ENCODE assay signal across 1 cellular context in the genomic region with DNA sequence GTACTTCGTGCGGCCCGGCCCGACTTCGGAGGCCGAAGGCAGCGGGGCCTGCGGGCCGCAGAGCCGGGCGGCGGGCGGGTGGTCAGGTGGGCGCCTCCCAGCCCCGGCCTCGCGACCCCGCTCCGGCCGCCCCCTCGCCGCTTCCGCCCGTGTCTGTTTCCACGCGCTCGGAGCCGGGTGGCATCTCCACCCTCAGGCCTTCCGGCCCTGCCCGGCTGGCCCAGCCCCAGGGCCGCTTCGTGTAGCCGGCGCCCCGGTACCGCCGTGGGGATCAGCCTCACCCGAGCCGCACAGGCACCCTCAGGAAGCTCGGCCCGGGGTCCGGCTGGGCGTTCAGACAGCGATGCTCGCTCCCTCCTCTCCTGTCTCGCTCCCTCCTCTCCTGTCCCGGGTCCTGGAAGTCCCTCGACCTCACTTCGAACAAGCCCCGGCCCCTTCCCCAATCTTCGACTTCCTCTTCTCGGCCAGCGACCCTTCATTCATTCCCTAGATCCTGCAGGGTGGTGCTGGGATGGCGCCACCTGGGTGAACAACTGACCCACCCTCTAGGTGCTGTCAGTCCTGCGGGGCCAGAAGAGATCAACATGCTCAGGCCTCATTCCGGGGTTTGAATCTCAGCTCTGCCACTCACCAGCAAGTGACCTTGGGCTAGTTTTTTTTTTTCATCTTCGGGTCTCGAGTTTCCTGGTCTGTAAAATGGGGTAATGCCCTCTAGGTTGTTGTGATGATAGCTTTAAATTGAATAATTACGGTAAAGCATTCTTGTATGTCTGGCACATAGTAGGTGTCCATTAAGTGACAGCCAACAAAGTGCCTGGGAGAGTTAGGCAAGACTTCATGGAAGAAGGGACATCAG.
TF ChIP-seq lines count a peak whose summit lies in the region.

No MANE protein-coding gene starts in this region.

TF ChIP-seq in HepG2, 621 proteins besides CTCF, POLR2A, EP300 and RAD21 (continued from another document and continues in another):
- TF ChIP-seq TMF1 (CRISPR knock-in tag; IDR thresholded peaks at IDR 0.05; ENCODE audit: low read depth): 0 out of 2 replicates have a peak, but pooled peaks have one; percentile 31
- TF ChIP-seq FOXC1 (CRISPR knock-in tag; IDR thresholded peaks at IDR 0.05; ENCODE audit: borderline replicate concordance): peak; percentile 72; the same call in 1 of the 2 replicates
- no peak for TF ChIP-seq SMC3 (IDR thresholded peaks at IDR 0.05; ENCODE audit: low read length)
- no peak for TF ChIP-seq GATAD1 (CRISPR knock-in tag; IDR thresholded peaks at IDR 0.05)
- TF ChIP-seq ZNF431 (CRISPR knock-in tag; IDR thresholded peaks at IDR 0.05; ENCODE audit: borderline replicate concordance, low read depth): no peak
- TF ChIP-seq ZNF501 (CRISPR knock-in tag; IDR thresholded peaks at IDR 0.05): no peak; the same call in 1 of the 2 replicates
- TF ChIP-seq ZSCAN30 (CRISPR knock-in tag; IDR thresholded peaks at IDR 0.05): no peak
- no peak for TF ChIP-seq EZH2 (conservative IDR thresholded peaks at IDR 0.05; ENCODE audit: low read depth, low read length)
- no peak for TF ChIP-seq TOE1 (CRISPR knock-in tag; IDR thresholded peaks at IDR 0.05)
- TF ChIP-seq HOXA5 (CRISPR knock-in tag; IDR thresholded peaks at IDR 0.05): peak; percentile 77; the same call in 1 of the 2 replicates
- TF ChIP-seq, protein P1, sequence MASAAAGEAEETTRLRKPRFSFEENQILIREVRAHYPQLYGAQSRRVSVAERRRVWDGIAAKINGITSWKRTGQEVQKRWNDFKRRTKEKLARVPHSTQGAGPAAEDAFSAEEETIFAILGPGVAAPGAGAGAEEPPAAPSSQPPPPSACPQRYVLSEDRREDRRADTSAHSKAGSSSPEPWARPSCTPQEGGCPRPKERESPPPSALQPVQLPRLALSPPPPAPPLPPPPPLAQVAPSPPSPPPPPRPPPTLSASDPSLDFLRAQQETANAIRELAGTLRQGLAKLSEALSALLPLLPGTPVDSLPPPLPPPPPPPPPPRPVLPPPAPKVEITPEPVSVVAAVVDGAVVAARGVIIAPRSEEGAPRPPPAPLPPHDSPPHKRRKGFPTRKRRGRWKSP (CRISPR knock-in tag; IDR thresholded peaks at IDR 0.05): no peak; the same call in none of the 2 replicates
- TF ChIP-seq IRF2 (CRISPR knock-in tag; IDR thresholded peaks at IDR 0.05): no peak
- TF ChIP-seq HOXA3 (CRISPR knock-in tag; IDR thresholded peaks at IDR 0.05): no peak
- TF ChIP-seq TCF12 (IDR thresholded peaks at IDR 0.05): no peak
- TF ChIP-seq TCF12 (CRISPR knock-in tag; IDR thresholded peaks at IDR 0.05): 0 out of 2 replicates have a peak, but pooled peaks have one; percentile 12
- TF ChIP-seq, protein P2, sequence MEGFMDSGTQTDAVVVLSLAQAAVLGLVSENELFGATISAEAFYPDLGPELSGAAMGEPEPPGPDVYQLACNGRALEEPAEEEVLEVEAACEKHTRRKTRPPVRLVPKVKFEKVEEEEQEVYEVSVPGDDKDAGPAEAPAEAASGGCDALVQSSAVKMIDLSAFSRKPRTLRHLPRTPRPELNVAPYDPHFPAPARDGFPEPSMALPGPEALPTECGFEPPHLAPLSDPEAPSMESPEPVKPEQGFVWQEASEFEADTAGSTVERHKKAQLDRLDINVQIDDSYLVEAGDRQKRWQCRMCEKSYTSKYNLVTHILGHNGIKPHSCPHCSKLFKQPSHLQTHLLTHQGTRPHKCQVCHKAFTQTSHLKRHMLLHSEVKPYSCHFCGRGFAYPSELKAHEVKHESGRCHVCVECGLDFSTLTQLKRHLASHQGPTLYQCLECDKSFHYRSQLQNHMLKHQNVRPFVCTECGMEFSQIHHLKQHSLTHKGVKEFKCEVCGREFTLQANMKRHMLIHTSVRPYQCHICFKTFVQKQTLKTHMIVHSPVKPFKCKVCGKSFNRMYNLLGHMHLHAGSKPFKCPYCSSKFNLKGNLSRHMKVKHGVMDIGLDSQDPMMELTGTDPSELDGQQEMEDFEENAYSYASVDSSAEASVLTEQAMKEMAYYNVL (CRISPR knock-in tag; IDR thresholded peaks at IDR 0.05; ENCODE audit: borderline replicate concordance): peak; percentile 60; the same call in 1 of the 2 replicates
- TF ChIP-seq SP5 (CRISPR knock-in tag; IDR thresholded peaks at IDR 0.05; ENCODE audit: borderline replicate concordance, low read depth): no peak
- TF ChIP-seq, protein P3, sequence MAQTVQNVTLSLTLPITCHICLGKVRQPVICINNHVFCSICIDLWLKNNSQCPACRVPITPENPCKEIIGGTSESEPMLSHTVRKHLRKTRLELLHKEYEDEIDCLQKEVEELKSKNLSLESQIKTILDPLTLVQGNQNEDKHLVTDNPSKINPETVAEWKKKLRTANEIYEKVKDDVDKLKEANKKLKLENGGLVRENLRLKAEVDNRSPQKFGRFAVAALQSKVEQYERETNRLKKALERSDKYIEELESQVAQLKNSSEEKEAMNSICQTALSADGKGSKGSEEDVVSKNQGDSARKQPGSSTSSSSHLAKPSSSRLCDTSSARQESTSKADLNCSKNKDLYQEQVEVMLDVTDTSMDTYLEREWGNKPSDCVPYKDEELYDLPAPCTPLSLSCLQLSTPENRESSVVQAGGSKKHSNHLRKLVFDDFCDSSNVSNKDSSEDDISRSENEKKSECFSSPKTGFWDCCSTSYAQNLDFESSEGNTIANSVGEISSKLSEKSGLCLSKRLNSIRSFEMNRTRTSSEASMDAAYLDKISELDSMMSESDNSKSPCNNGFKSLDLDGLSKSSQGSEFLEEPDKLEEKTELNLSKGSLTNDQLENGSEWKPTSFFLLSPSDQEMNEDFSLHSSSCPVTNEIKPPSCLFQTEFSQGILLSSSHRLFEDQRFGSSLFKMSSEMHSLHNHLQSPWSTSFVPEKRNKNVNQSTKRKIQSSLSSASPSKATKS (CRISPR knock-in tag; IDR thresholded peaks at IDR 0.05): no peak; the same call in 1 of the 2 replicates
- TF ChIP-seq KDM3A (CRISPR knock-in tag; IDR thresholded peaks at IDR 0.05; ENCODE audit: low read depth): no peak
- TF ChIP-seq ZFP36L1 (CRISPR knock-in tag; IDR thresholded peaks at IDR 0.05): peak; percentile 46; the same call in 1 of the 2 replicates
- no peak for TF ChIP-seq SOX6 (IDR thresholded peaks at IDR 0.05)
- peak; percentile 41 for TF ChIP-seq SOX6 (CRISPR knock-in tag; IDR thresholded peaks at IDR 0.05)
- peak; percentile 67 for TF ChIP-seq RCOR2 (CRISPR knock-in tag; IDR thresholded peaks at IDR 0.05)
- TF ChIP-seq SALL1 (CRISPR knock-in tag; IDR thresholded peaks at IDR 0.05): peak; percentile 12
- peak; percentile 95; the same call in 1 of the 2 replicates for TF ChIP-seq ZNF558 (CRISPR knock-in tag; IDR thresholded peaks at IDR 0.05; ENCODE audit: borderline replicate concordance)
- TF ChIP-seq NFKB2 (CRISPR knock-in tag; IDR thresholded peaks at IDR 0.05; ENCODE audit: borderline replicate concordance): peak; percentile 69
- TF ChIP-seq PAF1 (CRISPR knock-in tag; IDR thresholded peaks at IDR 0.05): no peak
- TF ChIP-seq ZNF546 (CRISPR knock-in tag; conservative IDR thresholded peaks at IDR 0.05): peak; percentile 49; the same call in 1 of the 2 replicates
- no peak for TF ChIP-seq NCOA2 (CRISPR knock-in tag; IDR thresholded peaks at IDR 0.05)
- TF ChIP-seq MTF2 (CRISPR knock-in tag; IDR thresholded peaks at IDR 0.05; ENCODE audit: borderline replicate concordance): peak; percentile 96; the same call in 1 of the 2 replicates
- TF ChIP-seq DNMT1 (CRISPR knock-in tag; IDR thresholded peaks at IDR 0.05): no peak
- no peak for TF ChIP-seq ZBTB20 (CRISPR knock-in tag; IDR thresholded peaks at IDR 0.05; ENCODE audit: borderline replicate concordance, low read depth)
- TF ChIP-seq, protein P4, sequence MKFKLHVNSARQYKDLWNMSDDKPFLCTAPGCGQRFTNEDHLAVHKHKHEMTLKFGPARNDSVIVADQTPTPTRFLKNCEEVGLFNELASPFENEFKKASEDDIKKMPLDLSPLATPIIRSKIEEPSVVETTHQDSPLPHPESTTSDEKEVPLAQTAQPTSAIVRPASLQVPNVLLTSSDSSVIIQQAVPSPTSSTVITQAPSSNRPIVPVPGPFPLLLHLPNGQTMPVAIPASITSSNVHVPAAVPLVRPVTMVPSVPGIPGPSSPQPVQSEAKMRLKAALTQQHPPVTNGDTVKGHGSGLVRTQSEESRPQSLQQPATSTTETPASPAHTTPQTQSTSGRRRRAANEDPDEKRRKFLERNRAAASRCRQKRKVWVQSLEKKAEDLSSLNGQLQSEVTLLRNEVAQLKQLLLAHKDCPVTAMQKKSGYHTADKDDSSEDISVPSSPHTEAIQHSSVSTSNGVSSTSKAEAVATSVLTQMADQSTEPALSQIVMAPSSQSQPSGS (CRISPR knock-in tag; IDR thresholded peaks at IDR 0.05): peak; percentile 52; the same call in 1 of the 2 replicates
- TF ChIP-seq HOXD1 (CRISPR knock-in tag; IDR thresholded peaks at IDR 0.05): peak; percentile 75
- peak; percentile 62 for TF ChIP-seq ZNF124 (CRISPR knock-in tag; IDR thresholded peaks at IDR 0.05)
- TF ChIP-seq ARNT2 (CRISPR knock-in tag; IDR thresholded peaks at IDR 0.05; ENCODE audit: low read depth): peak; percentile 13; the same call in 1 of the 2 replicates
- TF ChIP-seq, protein P5, sequence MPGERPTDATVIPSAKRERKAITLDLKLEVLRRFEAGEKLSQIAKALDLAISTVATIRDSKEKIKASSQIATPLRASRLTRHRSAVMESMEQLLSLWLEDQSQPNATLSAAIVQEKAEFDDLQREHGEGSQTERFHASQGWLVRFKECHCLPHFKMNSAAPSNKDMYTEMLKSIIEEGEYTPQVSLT (CRISPR knock-in tag; IDR thresholded peaks at IDR 0.05; ENCODE audit: borderline replicate concordance, low read depth): no peak
- TF ChIP-seq, protein P6, sequence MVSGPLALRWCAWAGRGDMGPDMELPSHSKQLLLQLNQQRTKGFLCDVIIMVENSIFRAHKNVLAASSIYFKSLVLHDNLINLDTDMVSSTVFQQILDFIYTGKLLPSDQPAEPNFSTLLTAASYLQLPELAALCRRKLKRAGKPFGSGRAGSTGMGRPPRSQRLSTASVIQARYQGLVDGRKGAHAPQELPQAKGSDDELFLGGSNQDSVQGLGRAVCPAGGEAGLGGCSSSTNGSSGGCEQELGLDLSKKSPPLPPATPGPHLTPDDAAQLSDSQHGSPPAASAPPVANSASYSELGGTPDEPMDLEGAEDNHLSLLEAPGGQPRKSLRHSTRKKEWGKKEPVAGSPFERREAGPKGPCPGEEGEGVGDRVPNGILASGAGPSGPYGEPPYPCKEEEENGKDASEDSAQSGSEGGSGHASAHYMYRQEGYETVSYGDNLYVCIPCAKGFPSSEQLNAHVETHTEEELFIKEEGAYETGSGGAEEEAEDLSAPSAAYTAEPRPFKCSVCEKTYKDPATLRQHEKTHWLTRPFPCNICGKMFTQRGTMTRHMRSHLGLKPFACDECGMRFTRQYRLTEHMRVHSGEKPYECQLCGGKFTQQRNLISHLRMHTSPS (CRISPR knock-in tag; IDR thresholded peaks at IDR 0.05; ENCODE audit: low read depth): peak; percentile 16; the same call in 1 of the 2 replicates
- 0 out of 2 replicates have a peak, but pooled peaks have one; percentile 49 for TF ChIP-seq HDAC2 (CRISPR knock-in tag; IDR thresholded peaks at IDR 0.05)
- TF ChIP-seq ZSCAN21 (CRISPR knock-in tag; IDR thresholded peaks at IDR 0.05; ENCODE audit: borderline replicate concordance): no peak; the same call in 1 of the 2 replicates
- 0 out of 2 replicates have a peak, but pooled peaks have one; percentile 7 for TF ChIP-seq ZFYVE20 (CRISPR knock-in tag; IDR thresholded peaks at IDR 0.05; ENCODE audit: borderline replicate concordance, low read depth)
- peak; percentile 6; the same call in 1 of the 2 replicates for TF ChIP-seq ZNF121 (CRISPR knock-in tag; IDR thresholded peaks at IDR 0.05)
- TF ChIP-seq CBX5 (CRISPR knock-in tag; IDR thresholded peaks at IDR 0.05; ENCODE audit: borderline replicate concordance): peak; percentile 69; the same call in 1 of the 2 replicates
- TF ChIP-seq, protein P7, sequence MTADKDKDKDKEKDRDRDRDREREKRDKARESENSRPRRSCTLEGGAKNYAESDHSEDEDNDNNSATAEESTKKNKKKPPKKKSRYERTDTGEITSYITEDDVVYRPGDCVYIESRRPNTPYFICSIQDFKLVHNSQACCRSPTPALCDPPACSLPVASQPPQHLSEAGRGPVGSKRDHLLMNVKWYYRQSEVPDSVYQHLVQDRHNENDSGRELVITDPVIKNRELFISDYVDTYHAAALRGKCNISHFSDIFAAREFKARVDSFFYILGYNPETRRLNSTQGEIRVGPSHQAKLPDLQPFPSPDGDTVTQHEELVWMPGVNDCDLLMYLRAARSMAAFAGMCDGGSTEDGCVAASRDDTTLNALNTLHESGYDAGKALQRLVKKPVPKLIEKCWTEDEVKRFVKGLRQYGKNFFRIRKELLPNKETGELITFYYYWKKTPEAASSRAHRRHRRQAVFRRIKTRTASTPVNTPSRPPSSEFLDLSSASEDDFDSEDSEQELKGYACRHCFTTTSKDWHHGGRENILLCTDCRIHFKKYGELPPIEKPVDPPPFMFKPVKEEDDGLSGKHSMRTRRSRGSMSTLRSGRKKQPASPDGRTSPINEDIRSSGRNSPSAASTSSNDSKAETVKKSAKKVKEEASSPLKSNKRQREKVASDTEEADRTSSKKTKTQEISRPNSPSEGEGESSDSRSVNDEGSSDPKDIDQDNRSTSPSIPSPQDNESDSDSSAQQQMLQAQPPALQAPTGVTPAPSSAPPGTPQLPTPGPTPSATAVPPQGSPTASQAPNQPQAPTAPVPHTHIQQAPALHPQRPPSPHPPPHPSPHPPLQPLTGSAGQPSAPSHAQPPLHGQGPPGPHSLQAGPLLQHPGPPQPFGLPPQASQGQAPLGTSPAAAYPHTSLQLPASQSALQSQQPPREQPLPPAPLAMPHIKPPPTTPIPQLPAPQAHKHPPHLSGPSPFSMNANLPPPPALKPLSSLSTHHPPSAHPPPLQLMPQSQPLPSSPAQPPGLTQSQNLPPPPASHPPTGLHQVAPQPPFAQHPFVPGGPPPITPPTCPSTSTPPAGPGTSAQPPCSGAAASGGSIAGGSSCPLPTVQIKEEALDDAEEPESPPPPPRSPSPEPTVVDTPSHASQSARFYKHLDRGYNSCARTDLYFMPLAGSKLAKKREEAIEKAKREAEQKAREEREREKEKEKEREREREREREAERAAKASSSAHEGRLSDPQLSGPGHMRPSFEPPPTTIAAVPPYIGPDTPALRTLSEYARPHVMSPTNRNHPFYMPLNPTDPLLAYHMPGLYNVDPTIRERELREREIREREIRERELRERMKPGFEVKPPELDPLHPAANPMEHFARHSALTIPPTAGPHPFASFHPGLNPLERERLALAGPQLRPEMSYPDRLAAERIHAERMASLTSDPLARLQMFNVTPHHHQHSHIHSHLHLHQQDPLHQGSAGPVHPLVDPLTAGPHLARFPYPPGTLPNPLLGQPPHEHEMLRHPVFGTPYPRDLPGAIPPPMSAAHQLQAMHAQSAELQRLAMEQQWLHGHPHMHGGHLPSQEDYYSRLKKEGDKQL (CRISPR knock-in tag; IDR thresholded peaks at IDR 0.05; ENCODE audit: low read depth): no peak
- no peak for TF ChIP-seq RFX3 (CRISPR knock-in tag; IDR thresholded peaks at IDR 0.05)
- peak; percentile 79 for TF ChIP-seq HMG20B (CRISPR knock-in tag; conservative IDR thresholded peaks at IDR 0.05)
